In the genomic region with DNA sequence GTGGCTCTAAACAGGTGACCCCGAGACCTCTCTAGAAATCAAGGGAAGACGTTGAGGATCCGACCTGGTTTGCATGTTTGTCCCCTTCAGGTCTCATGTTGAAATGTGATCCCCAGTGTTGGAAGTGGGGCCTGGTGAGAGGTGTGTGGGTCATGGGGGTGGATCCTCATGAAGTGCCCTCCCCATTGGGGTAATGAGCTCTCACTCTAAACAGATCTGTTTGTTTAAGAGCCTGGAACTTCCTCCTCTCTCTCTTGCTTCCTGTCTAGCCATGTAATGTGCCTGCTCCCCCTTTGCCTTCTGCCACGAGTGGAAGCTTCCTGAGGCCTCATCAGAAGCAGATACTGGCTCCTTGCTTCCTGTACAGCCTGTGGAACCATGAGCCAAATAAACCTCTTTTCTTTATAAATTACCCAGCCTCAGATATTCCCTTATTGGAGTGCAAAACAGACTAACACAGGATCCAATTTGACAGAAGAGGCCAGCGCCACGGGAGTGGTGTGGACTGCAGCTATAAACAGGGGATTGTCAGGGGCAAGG, we compare ENCODE assay signal across 1 cellular context.
TF ChIP-seq lines count a peak whose summit lies in the region.

No MANE protein-coding gene starts in this region.

TF ChIP-seq in HepG2, 621 proteins besides CTCF, POLR2A, EP300 and RAD21 (continued from another document):
- TF ChIP-seq, protein P1, sequence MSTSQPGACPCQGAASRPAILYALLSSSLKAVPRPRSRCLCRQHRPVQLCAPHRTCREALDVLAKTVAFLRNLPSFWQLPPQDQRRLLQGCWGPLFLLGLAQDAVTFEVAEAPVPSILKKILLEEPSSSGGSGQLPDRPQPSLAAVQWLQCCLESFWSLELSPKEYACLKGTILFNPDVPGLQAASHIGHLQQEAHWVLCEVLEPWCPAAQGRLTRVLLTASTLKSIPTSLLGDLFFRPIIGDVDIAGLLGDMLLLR (CRISPR knock-in tag; IDR thresholded peaks at IDR 0.05), result no peak
- TF ChIP-seq, protein P2, sequence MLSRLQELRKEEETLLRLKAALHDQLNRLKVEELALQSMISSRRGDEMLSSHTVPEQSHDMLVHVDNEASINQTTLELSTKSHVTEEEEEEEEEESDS (CRISPR knock-in tag; IDR thresholded peaks at IDR 0.05; ENCODE audit: borderline replicate concordance), result no peak
- TF ChIP-seq CHCHD3 (CRISPR knock-in tag; IDR thresholded peaks at IDR 0.05) (no peak), ZNF251 (CRISPR knock-in tag; IDR thresholded peaks at IDR 0.05) (no peak), HOXD1 (CRISPR knock-in tag; IDR thresholded peaks at IDR 0.05) (no peak), ZNF879 (CRISPR knock-in tag; IDR thresholded peaks at IDR 0.05) (no peak), GABPB1 (CRISPR knock-in tag; IDR thresholded peaks at IDR 0.05) (0 out of 2 replicates have a peak, but pooled peaks have one; percentile 16), YEATS4 (CRISPR knock-in tag; IDR thresholded peaks at IDR 0.05; ENCODE audit: borderline replicate concordance) (no peak), RFX3 (CRISPR knock-in tag; IDR thresholded peaks at IDR 0.05) (no peak), KMT2A (CRISPR knock-in tag; IDR thresholded peaks at IDR 0.05) (no peak)
- TF ChIP-seq, protein P3, sequence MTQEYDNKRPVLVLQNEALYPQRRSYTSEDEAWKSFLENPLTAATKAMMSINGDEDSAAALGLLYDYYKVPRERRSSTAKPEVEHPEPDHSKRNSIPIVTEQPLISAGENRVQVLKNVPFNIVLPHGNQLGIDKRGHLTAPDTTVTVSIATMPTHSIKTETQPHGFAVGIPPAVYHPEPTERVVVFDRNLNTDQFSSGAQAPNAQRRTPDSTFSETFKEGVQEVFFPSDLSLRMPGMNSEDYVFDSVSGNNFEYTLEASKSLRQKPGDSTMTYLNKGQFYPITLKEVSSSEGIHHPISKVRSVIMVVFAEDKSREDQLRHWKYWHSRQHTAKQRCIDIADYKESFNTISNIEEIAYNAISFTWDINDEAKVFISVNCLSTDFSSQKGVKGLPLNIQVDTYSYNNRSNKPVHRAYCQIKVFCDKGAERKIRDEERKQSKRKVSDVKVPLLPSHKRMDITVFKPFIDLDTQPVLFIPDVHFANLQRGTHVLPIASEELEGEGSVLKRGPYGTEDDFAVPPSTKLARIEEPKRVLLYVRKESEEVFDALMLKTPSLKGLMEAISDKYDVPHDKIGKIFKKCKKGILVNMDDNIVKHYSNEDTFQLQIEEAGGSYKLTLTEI (CRISPR knock-in tag; conservative IDR thresholded peaks at IDR 0.05), result no peak
- TF ChIP-seq, protein P4, sequence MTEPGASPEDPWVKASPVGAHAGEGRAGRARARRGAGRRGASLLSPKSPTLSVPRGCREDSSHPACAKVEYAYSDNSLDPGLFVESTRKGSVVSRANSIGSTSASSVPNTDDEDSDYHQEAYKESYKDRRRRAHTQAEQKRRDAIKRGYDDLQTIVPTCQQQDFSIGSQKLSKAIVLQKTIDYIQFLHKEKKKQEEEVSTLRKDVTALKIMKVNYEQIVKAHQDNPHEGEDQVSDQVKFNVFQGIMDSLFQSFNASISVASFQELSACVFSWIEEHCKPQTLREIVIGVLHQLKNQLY (CRISPR knock-in tag; IDR thresholded peaks at IDR 0.05), result no peak
- TF ChIP-seq, protein P5, sequence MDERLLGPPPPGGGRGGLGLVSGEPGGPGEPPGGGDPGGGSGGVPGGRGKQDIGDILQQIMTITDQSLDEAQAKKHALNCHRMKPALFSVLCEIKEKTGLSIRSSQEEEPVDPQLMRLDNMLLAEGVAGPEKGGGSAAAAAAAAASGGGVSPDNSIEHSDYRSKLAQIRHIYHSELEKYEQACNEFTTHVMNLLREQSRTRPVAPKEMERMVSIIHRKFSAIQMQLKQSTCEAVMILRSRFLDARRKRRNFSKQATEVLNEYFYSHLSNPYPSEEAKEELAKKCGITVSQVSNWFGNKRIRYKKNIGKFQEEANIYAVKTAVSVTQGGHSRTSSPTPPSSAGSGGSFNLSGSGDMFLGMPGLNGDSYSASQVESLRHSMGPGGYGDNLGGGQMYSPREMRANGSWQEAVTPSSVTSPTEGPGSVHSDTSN (CRISPR knock-in tag; IDR thresholded peaks at IDR 0.05), result peak; percentile 65
- TF ChIP-seq, protein P6, sequence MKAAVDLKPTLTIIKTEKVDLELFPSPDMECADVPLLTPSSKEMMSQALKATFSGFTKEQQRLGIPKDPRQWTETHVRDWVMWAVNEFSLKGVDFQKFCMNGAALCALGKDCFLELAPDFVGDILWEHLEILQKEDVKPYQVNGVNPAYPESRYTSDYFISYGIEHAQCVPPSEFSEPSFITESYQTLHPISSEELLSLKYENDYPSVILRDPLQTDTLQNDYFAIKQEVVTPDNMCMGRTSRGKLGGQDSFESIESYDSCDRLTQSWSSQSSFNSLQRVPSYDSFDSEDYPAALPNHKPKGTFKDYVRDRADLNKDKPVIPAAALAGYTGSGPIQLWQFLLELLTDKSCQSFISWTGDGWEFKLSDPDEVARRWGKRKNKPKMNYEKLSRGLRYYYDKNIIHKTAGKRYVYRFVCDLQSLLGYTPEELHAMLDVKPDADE (CRISPR knock-in tag; IDR thresholded peaks at IDR 0.05), result no peak
- TF ChIP-seq, protein P7, sequence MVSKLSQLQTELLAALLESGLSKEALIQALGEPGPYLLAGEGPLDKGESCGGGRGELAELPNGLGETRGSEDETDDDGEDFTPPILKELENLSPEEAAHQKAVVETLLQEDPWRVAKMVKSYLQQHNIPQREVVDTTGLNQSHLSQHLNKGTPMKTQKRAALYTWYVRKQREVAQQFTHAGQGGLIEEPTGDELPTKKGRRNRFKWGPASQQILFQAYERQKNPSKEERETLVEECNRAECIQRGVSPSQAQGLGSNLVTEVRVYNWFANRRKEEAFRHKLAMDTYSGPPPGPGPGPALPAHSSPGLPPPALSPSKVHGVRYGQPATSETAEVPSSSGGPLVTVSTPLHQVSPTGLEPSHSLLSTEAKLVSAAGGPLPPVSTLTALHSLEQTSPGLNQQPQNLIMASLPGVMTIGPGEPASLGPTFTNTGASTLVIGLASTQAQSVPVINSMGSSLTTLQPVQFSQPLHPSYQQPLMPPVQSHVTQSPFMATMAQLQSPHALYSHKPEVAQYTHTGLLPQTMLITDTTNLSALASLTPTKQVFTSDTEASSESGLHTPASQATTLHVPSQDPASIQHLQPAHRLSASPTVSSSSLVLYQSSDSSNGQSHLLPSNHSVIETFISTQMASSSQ (IDR thresholded peaks at IDR 0.05; ENCODE audit: low read depth), result no peak
- TF ChIP-seq, protein P7 (CRISPR knock-in tag; IDR thresholded peaks at IDR 0.05; ENCODE audit: borderline replicate concordance), result no peak
- TF ChIP-seq, protein P8, sequence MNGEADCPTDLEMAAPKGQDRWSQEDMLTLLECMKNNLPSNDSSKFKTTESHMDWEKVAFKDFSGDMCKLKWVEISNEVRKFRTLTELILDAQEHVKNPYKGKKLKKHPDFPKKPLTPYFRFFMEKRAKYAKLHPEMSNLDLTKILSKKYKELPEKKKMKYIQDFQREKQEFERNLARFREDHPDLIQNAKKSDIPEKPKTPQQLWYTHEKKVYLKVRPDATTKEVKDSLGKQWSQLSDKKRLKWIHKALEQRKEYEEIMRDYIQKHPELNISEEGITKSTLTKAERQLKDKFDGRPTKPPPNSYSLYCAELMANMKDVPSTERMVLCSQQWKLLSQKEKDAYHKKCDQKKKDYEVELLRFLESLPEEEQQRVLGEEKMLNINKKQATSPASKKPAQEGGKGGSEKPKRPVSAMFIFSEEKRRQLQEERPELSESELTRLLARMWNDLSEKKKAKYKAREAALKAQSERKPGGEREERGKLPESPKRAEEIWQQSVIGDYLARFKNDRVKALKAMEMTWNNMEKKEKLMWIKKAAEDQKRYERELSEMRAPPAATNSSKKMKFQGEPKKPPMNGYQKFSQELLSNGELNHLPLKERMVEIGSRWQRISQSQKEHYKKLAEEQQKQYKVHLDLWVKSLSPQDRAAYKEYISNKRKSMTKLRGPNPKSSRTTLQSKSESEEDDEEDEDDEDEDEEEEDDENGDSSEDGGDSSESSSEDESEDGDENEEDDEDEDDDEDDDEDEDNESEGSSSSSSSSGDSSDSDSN (CRISPR knock-in tag; IDR thresholded peaks at IDR 0.05), result no peak
- TF ChIP-seq, protein P9, sequence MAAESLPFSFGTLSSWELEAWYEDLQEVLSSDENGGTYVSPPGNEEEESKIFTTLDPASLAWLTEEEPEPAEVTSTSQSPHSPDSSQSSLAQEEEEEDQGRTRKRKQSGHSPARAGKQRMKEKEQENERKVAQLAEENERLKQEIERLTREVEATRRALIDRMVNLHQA (CRISPR knock-in tag; IDR thresholded peaks at IDR 0.05), result no peak
- TF ChIP-seq, protein P10, sequence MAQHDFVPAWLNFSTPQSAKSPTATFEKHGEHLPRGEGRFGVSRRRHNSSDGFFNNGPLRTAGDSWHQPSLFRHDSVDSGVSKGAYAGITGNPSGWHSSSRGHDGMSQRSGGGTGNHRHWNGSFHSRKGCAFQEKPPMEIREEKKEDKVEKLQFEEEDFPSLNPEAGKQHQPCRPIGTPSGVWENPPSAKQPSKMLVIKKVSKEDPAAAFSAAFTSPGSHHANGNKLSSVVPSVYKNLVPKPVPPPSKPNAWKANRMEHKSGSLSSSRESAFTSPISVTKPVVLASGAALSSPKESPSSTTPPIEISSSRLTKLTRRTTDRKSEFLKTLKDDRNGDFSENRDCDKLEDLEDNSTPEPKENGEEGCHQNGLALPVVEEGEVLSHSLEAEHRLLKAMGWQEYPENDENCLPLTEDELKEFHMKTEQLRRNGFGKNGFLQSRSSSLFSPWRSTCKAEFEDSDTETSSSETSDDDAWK (CRISPR knock-in tag; IDR thresholded peaks at IDR 0.05), result no peak
